ENCODE assay signal across 24 cellular contexts in the genomic region with DNA sequence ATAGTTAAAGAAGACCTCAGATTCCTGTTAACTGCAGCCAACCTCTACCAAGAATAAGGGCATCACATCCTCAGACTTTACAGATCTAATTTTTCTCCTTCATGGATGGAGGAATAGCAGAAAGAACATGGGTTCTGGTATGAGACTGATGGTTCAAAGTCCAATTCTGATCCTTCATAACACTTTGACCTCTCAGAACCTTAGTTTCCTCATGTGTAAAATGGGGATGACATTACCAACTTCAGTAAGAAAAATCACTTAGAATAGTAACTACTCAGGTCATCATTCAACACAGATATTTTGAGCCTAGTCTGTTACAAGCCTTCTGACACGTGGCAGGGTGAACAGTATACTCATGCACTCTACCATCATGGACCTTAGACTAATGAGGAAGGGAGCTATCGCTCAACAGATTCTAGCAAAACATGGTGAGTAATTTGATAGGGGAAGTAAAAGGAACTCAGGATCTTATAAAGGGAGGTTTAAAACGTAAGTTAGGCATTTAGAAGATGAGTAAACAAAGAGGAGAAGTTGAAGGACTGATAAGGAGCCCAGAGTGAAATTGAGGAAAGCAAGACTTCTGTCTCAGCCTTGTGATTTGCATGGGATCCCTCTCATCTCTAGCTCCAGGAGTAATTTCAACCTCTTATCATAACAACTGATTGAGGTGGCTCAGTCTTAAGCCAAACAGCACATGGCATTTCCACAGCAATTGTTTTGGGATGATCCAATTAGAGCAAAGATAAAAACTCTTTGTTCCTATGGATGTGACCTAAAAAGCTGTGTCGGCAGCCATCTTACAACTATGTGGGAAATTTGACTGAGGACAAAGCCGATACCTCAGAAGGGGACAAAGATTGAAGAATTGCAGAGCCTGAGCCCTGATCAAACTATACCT.
"Had no signal": no experiment of that assay in that cellular context is flagged by ENCODE, and none has a peak within 500 bp of the region (broad histone marks: within the 10 kb centered on the region; RNA-seq: fewer than 3 reads in every experiment).

No MANE protein-coding gene starts in this region.

- H3K4me3 ChIP-seq: breast epithelium, esophagus muscularis mucosa, gastroesophageal sphincter, heart left ventricle had no signal

- H3K9me3 ChIP-seq: breast epithelium, esophagus muscularis mucosa, gastroesophageal sphincter, heart left ventricle had no signal

- DNase-seq: activated CD4-positive, CD25-positive, alpha-beta regulatory T cell treated with anti-CD3 and anti-CD28 coated beads, Interleukin-2, amount 50 U/mL, for 72 hours; activated CD8-positive, alpha-beta memory T cell treated with anti-CD3 and anti-CD28 coated beads for 24 hours; activated CD8-positive, alpha-beta memory T cell treated with anti-CD3 and anti-CD28 coated beads, Interleukin-2, amount 50 U/mL, for 48 hours; activated effector memory CD4-positive, alpha-beta T cell treated with anti-CD3 and anti-CD28 coated beads, Interleukin-2, amount 50 U/mL, for 16 hours; activated naive CD4-positive, alpha-beta T cell treated with anti-CD3 and anti-CD28 coated beads, Interleukin-2, amount 50 U/mL, for 16 hours; activated T-cell treated with anti-CD3 and anti-CD28 coated beads, Interleukin-2, amount 50 U/mL, for 48 hours; cerebellar nuclear complex; effector CD8-positive, alpha-beta T cell; heart left ventricle; nucleus accumbens; posterior cingulate gyrus; retina; stimulated activated CD4-positive, alpha-beta T cell treated with anti-CD3 and anti-CD28 coated beads, Interleukin-12 subunit alpha, Interleukin-12 subunit beta, amount 100 ng/mL, for 4 hours; stimulated activated CD4-positive, alpha-beta T cell treated with anti-CD3 and anti-CD28 coated beads, Interleukin-1b, Interleukin-23, amount 100 ng/mL, for 48 hours; stimulated activated CD8-positive, alpha-beta memory T cell treated with anti-CD3 and anti-CD28 coated beads, Interleukin-4, amount 100 ng/mL, for 48 hours; stimulated activated naive CD4-positive, alpha-beta T cell; T-helper 1 cell; T-helper 9 cell had no signal

- H3K27me3 ChIP-seq: breast epithelium, esophagus muscularis mucosa, gastroesophageal sphincter, heart left ventricle had no signal

- H3K36me3 ChIP-seq: breast epithelium, esophagus muscularis mucosa, gastroesophageal sphincter, heart left ventricle had no signal

- H3K27ac ChIP-seq: breast epithelium, esophagus muscularis mucosa, gastroesophageal sphincter, heart left ventricle, VCaP had no signal

- ATAC-seq: gastroesophageal sphincter, heart left ventricle had no signal

- H3K4me1 ChIP-seq: breast epithelium, esophagus muscularis mucosa, gastroesophageal sphincter had no signal

- FAIRE-seq: astrocyte, endothelial cell of umbilical vein had no signal
